In genomic region chr9:128913995-128914772, GRCh38 we compare ENCODE assay signal across 14 cellular contexts. TPM values are rescaled to one million over a fixed set of nuclear protein-coding genes. Genes with fewer than 3 reads are reported as not detected.
DNase-seq lines count a peak whose midpoint lies in the region; ATAC-seq, FAIRE-seq and TF ChIP-seq lines count a peak whose summit lies in the region.
"Had no signal": no experiment of that assay in that cellular context is flagged by ENCODE, and none has a peak within 500 bp of the region (broad histone marks: within the 10 kb centered on the region; RNA-seq: fewer than 3 reads in every experiment).

No MANE protein-coding gene starts in this region.

- intact Hi-C loops in activated T-helper 2 cell treated with anti-CD3 and anti-CD28 coated beads, Interferon-gamma antibody, Interleukin-2, Interleukin-4, amounts not matched to agents 10 μg/mL and 5 μg/mL and 100 μg/mL, durations not matched to agents 14 hours and 24 hours and 36 hours (cut with micrococcal nuclease) = no loop called here

- H3K4me1 ChIP-seq in keratinocyte (ENCODE audit: control insufficient read depth, extremely low read depth, insufficient read depth, low read length) = peaks cover 77% of the 10 kb centered on the region

- H2AFZ ChIP-seq in keratinocyte (ENCODE audit: control insufficient read depth, low read length) = no peak overlapping the region

- no peaks in the 10 kb centered on the region for H3K9me3 Mint-ChIP-seq in activated CD4-positive, alpha-beta T cell treated with anti-CD3 and anti-CD28 coated beads, Interleukin-2, amount 10 ng/mL, durations not matched to agents 7 days and 5 days
- no peaks in the 10 kb centered on the region for H3K9me3 Mint-ChIP-seq in activated T-helper 2 cell treated with anti-CD3 and anti-CD28 coated beads, Interferon-gamma antibody, Interleukin-2, Interleukin-4, amounts not matched to agents 10 μg/mL and 5 μg/mL and 100 μg/mL, durations not matched to agents 14 hours and 24 hours and 36 hours
- H3K9me3 Mint-ChIP-seq: naive thymus-derived CD4-positive, alpha-beta T cell had no signal

- no peak overlapping the region for H3K4me3 Mint-ChIP-seq in activated CD4-positive, alpha-beta T cell treated with anti-CD3 and anti-CD28 coated beads, Interleukin-2, amount 10 ng/mL, durations not matched to agents 7 days and 5 days
- no peak overlapping the region for H3K4me3 Mint-ChIP-seq in activated T-helper 2 cell treated with anti-CD3 and anti-CD28 coated beads, Interferon-gamma antibody, Interleukin-2, Interleukin-4, amounts not matched to agents 10 μg/mL and 5 μg/mL and 100 μg/mL, durations not matched to agents 14 hours and 24 hours and 36 hours (ENCODE audit: low read depth)

- H4K20me1 ChIP-seq in keratinocyte (ENCODE audit: control insufficient read depth, extremely low read depth, insufficient read depth, low read length) = no peaks in the 10 kb centered on the region

- no peak overlapping the region for H3K4me3 ChIP-seq in keratinocyte (ENCODE audit: control insufficient read depth in 2 of 3, extremely low read depth in 1 of 3, insufficient read depth in 2 of 3, low read depth in 1 of 3, low read length in 3 of 3)
- H3K4me3 ChIP-seq: SK-N-MC had no signal

- POLR2A ChIA-PET in activated CD4-positive, alpha-beta T cell treated with anti-CD3 and anti-CD28 coated beads, Interleukin-2, amount 10 ng/mL, durations not matched to agents 7 days and 5 days (lab: Charles Lee) = no interaction called here

- H3K9me1 ChIP-seq in keratinocyte (ENCODE audit: control insufficient read depth, extremely low read depth, insufficient read depth, low read length) = peaks cover 3% of the 10 kb centered on the region

- H3K27ac ChIP-seq in keratinocyte (ENCODE audit: control insufficient read depth, insufficient read depth, low read length) (peak overlapping the region; percentile 97), temporal lobe (ENCODE audit: low read depth, low read length) (peak overlapping the region; percentile 60)
- H3K27ac ChIP-seq: SK-N-MC had no signal

- DNase-seq in activated CD4-positive, alpha-beta T cell treated with anti-CD3 and anti-CD28 coated beads, Interleukin-2, amount 10 ng/mL, durations not matched to agents 7 days and 5 days = no peak
- DNase-seq in activated CD4-positive, alpha-beta T cell treated with anti-CD3 and anti-CD28 coated beads for 1 hour = no peak
- no peak for DNase-seq in activated T-helper 2 cell treated with anti-CD3 and anti-CD28 coated beads, Interferon-gamma antibody, Interleukin-2, Interleukin-4, amounts not matched to agents 10 μg/mL and 5 μg/mL and 100 μg/mL, durations not matched to agents 14 hours and 24 hours and 36 hours (ENCODE audit: low spot score)
- no peak for DNase-seq in keratinocyte (ENCODE audit: low read depth, low spot score)
- no peak for DNase-seq in SW480 (ENCODE audit: low spot score)
- DNase-seq in epidermal melanocyte (ENCODE audit: insufficient read length, low spot score) = no peak
- DNase-seq: activated effector memory CD4-positive, alpha-beta T cell treated with Interleukin-2 at 50 U/mL for 16 hours; Karpas-422; naive thymus-derived CD4-positive, alpha-beta T cell; NCI-H1930; NCI-H82 had no signal

- ATAC-seq in HG03469 (IDR thresholded peaks at IDR 0.05; ENCODE audit: unreplicated experiment) = no peak
- ATAC-seq: naive thymus-derived CD4-positive, alpha-beta T cell had no signal

- peak overlapping the region; percentile 19 for H3K27ac Mint-ChIP-seq in activated CD4-positive, alpha-beta T cell treated with anti-CD3 and anti-CD28 coated beads, Interleukin-2, amount 10 ng/mL, durations not matched to agents 7 days and 5 days
- peak overlapping the region; percentile 88 for H3K27ac Mint-ChIP-seq in activated T-helper 2 cell treated with anti-CD3 and anti-CD28 coated beads, Interferon-gamma antibody, Interleukin-2, Interleukin-4, amounts not matched to agents 10 μg/mL and 5 μg/mL and 100 μg/mL, durations not matched to agents 14 hours and 24 hours and 36 hours

- peaks cover 41% of the 10 kb centered on the region for H3K36me3 Mint-ChIP-seq in activated CD4-positive, alpha-beta T cell treated with anti-CD3 and anti-CD28 coated beads, Interleukin-2, amount 10 ng/mL, durations not matched to agents 7 days and 5 days (ENCODE audit: low read depth)
- H3K36me3 Mint-ChIP-seq in activated T-helper 2 cell treated with anti-CD3 and anti-CD28 coated beads, Interferon-gamma antibody, Interleukin-2, Interleukin-4, amounts not matched to agents 10 μg/mL and 5 μg/mL and 100 μg/mL, durations not matched to agents 14 hours and 24 hours and 36 hours (ENCODE audit: low read depth) = peaks cover 64% of the 10 kb centered on the region

- H3K9ac ChIP-seq in keratinocyte (ENCODE audit: control insufficient read depth, extremely low read depth, insufficient read depth, low read length) = peak overlapping the region; percentile 67

- no peaks in the 10 kb centered on the region for H3K27me3 Mint-ChIP-seq in activated CD4-positive, alpha-beta T cell treated with anti-CD3 and anti-CD28 coated beads, Interleukin-2, amount 10 ng/mL, durations not matched to agents 7 days and 5 days
- no peaks in the 10 kb centered on the region for H3K27me3 Mint-ChIP-seq in activated T-helper 2 cell treated with anti-CD3 and anti-CD28 coated beads, Interferon-gamma antibody, Interleukin-2, Interleukin-4, amounts not matched to agents 10 μg/mL and 5 μg/mL and 100 μg/mL, durations not matched to agents 14 hours and 24 hours and 36 hours (ENCODE audit: low read depth)
- H3K27me3 Mint-ChIP-seq: naive thymus-derived CD4-positive, alpha-beta T cell had no signal

- FAIRE-seq in keratinocyte (lab: Jason Lieb, UNC) = no peak

- CTCF ChIA-PET in activated CD4-positive, alpha-beta T cell treated with anti-CD3 and anti-CD28 coated beads, Interleukin-2, amount 10 ng/mL, durations not matched to agents 7 days and 5 days (lab: Charles Lee) = no interaction called here

- no peaks in the 10 kb centered on the region for H3K9me3 ChIP-seq in keratinocyte (ENCODE audit: control insufficient read depth, low read depth, low read length)

- H3K27me3 ChIP-seq in keratinocyte (ENCODE audit: control insufficient read depth, extremely low read depth, insufficient read depth, low read length) = no peaks in the 10 kb centered on the region

- dilution Hi-C loops in keratinocyte (cut with MboI; ENCODE audit: extremely low pct_ligation_motif_present, low sequenced_read_pairs) = no loop called here

- peaks cover 37 to 82% of the 10 kb centered on the region in 2 experiments for H3K36me3 ChIP-seq in keratinocyte (ENCODE audit: control insufficient read depth in 2 of 2, extremely low read depth in 1 of 2, insufficient read depth in 2 of 2, low read length in 2 of 2)

- no peak for TF ChIP-seq CTCF in keratinocyte (optimal IDR thresholded peaks at IDR 0.05 in 1 of 3, IDR thresholded peaks at IDR 0.05 in 1 of 3, conservative IDR thresholded peaks at IDR 0.05 in 1 of 3; ENCODE audit: extremely low read depth in 1 of 3, insufficient read depth in 2 of 3, low read length in 3 of 3)

- peaks cover 52% of the 10 kb centered on the region for H3K79me2 ChIP-seq in keratinocyte (ENCODE audit: control insufficient read depth, insufficient read depth, low read length)

- H3K4me1 Mint-ChIP-seq in activated CD4-positive, alpha-beta T cell treated with anti-CD3 and anti-CD28 coated beads, Interleukin-2, amount 10 ng/mL, durations not matched to agents 7 days and 5 days = peaks cover 37% of the 10 kb centered on the region
- H3K4me1 Mint-ChIP-seq in activated T-helper 2 cell treated with anti-CD3 and anti-CD28 coated beads, Interferon-gamma antibody, Interleukin-2, Interleukin-4, amounts not matched to agents 10 μg/mL and 5 μg/mL and 100 μg/mL, durations not matched to agents 14 hours and 24 hours and 36 hours (ENCODE audit: low read depth) = peaks cover 27% of the 10 kb centered on the region

- H3K4me2 ChIP-seq in keratinocyte (ENCODE audit: control insufficient read depth, extremely low read depth, insufficient read depth, low read depth, low read length) = no peak overlapping the region

RNA-seq across cellular contexts. Expression of gene PHYHD1, which starts 6.6 kb away (rescaled TPM):
- total RNA-seq in activated CD4-positive, alpha-beta T cell treated with anti-CD3 and anti-CD28 coated beads, Interleukin-2, amount 10 ng/mL, durations not matched to agents 7 days and 5 days = 1 to 10 TPM; 1.2 to 2.2 TPM
- total RNA-seq in activated T-helper 2 cell treated with anti-CD3 and anti-CD28 coated beads, Interferon-gamma antibody, Interleukin-2, Interleukin-4, amounts not matched to agents 10 μg/mL and 5 μg/mL and 100 μg/mL, durations not matched to agents 14 hours and 24 hours and 36 hours = 0.44 and 0.68 TPM in 2 replicates
- polyA plus RNA-seq in keratinocyte = 4.6 to 5.2 TPM (median 4.7 TPM) in 3 replicates
- 1.3 TPM for polyA plus RNA-seq in keratinocyte (2011; ENCODE audit: low read depth)
- 3.6 and 6.2 TPM in 2 replicates for polyA plus RNA-seq in keratinocyte (2011; cell fraction: cytosol; rRNA removed)
- polyA plus RNA-seq in keratinocyte (2011; cell fraction: nucleus; rRNA removed) = 4.1 and 7.8 TPM in 2 replicates
- polyA plus RNA-seq in keratinocyte (2012; ENCODE audit: low replicate concordance) = 4.0 and 6.0 TPM in 2 replicates
- 4.2 to 5.9 TPM (median 4.5 TPM) in 3 replicates for polyA minus RNA-seq in keratinocyte
- polyA minus RNA-seq in keratinocyte (2011; cell fraction: cytosol; rRNA and poly(A)+ RNA removed) = 4.0 TPM
- 2.0 and 2.9 TPM in 2 replicates for polyA minus RNA-seq in keratinocyte (2011; cell fraction: nucleus; rRNA and poly(A)+ RNA removed)
- 1.2 TPM for total RNA-seq in temporal lobe

RNA-seq across cellular contexts. Expression of gene LRRC8A, which starts 32.3 kb away (rescaled TPM):
- 10 to 100 TPM; 42.4 to 48.0 TPM for total RNA-seq in activated CD4-positive, alpha-beta T cell treated with anti-CD3 and anti-CD28 coated beads, Interleukin-2, amount 10 ng/mL, durations not matched to agents 7 days and 5 days
- 24.9 and 25.4 TPM in 2 replicates for total RNA-seq in activated T-helper 2 cell treated with anti-CD3 and anti-CD28 coated beads, Interferon-gamma antibody, Interleukin-2, Interleukin-4, amounts not matched to agents 10 μg/mL and 5 μg/mL and 100 μg/mL, durations not matched to agents 14 hours and 24 hours and 36 hours
- polyA plus RNA-seq in keratinocyte = 88.3 to 127 TPM (median 109 TPM) in 3 replicates
- polyA plus RNA-seq in keratinocyte (2011; ENCODE audit: low read depth) = 51.1 TPM
- 77.7 and 119 TPM in 2 replicates for polyA plus RNA-seq in keratinocyte (2011; cell fraction: cytosol; rRNA removed)
- polyA plus RNA-seq in keratinocyte (2011; cell fraction: nucleus; rRNA removed) = 143 and 183 TPM in 2 replicates
- polyA plus RNA-seq in keratinocyte (2012; ENCODE audit: low replicate concordance) = 109 and 130 TPM in 2 replicates
- polyA minus RNA-seq in keratinocyte = 154 to 426 TPM (median 169 TPM) in 3 replicates
- polyA minus RNA-seq in keratinocyte (2011; cell fraction: cytosol; rRNA and poly(A)+ RNA removed) = 129 TPM
- 118 and 144 TPM in 2 replicates for polyA minus RNA-seq in keratinocyte (2011; cell fraction: nucleus; rRNA and poly(A)+ RNA removed)
- total RNA-seq in temporal lobe = 19.9 TPM

RNA-seq across cellular contexts. Expression of gene KYAT1, which starts 32.4 kb away (rescaled TPM):
- 10 to 100 TPM; 15.2 to 17.7 TPM for total RNA-seq in activated CD4-positive, alpha-beta T cell treated with anti-CD3 and anti-CD28 coated beads, Interleukin-2, amount 10 ng/mL, durations not matched to agents 7 days and 5 days
- 13.6 and 14.0 TPM in 2 replicates for total RNA-seq in activated T-helper 2 cell treated with anti-CD3 and anti-CD28 coated beads, Interferon-gamma antibody, Interleukin-2, Interleukin-4, amounts not matched to agents 10 μg/mL and 5 μg/mL and 100 μg/mL, durations not matched to agents 14 hours and 24 hours and 36 hours
- 10.9 to 13.9 TPM (median 13.9 TPM) in 3 replicates for polyA plus RNA-seq in keratinocyte
- 0.94 TPM for polyA plus RNA-seq in keratinocyte (2011; ENCODE audit: low read depth)
- polyA plus RNA-seq in keratinocyte (2011; cell fraction: cytosol; rRNA removed) = 7.3 and 10.5 TPM in 2 replicates
- polyA plus RNA-seq in keratinocyte (2011; cell fraction: nucleus; rRNA removed) = 16.3 and 20.8 TPM in 2 replicates
- 5.3 and 10.5 TPM in 2 replicates for polyA plus RNA-seq in keratinocyte (2012; ENCODE audit: low replicate concordance)
- polyA minus RNA-seq in keratinocyte = 6.9 to 19.5 TPM (median 10.4 TPM) in 3 replicates
- polyA minus RNA-seq in keratinocyte (2011; cell fraction: cytosol; rRNA and poly(A)+ RNA removed) = 9.8 TPM
- polyA minus RNA-seq in keratinocyte (2011; cell fraction: nucleus; rRNA and poly(A)+ RNA removed) = 4.2 and 5.6 TPM in 2 replicates
- 9.1 TPM for total RNA-seq in temporal lobe

RNA-seq across cellular contexts. Expression of gene DOLK, which starts 33.2 kb away (rescaled TPM):
- 1 to 10 TPM; 8.4 to 9.2 TPM for total RNA-seq in activated CD4-positive, alpha-beta T cell treated with anti-CD3 and anti-CD28 coated beads, Interleukin-2, amount 10 ng/mL, durations not matched to agents 7 days and 5 days
- 13.0 and 13.3 TPM in 2 replicates for total RNA-seq in activated T-helper 2 cell treated with anti-CD3 and anti-CD28 coated beads, Interferon-gamma antibody, Interleukin-2, Interleukin-4, amounts not matched to agents 10 μg/mL and 5 μg/mL and 100 μg/mL, durations not matched to agents 14 hours and 24 hours and 36 hours
- 21.8 to 33.5 TPM (median 27.1 TPM) in 3 replicates for polyA plus RNA-seq in keratinocyte
- 3.1 TPM for polyA plus RNA-seq in keratinocyte (2011; ENCODE audit: low read depth)
- polyA plus RNA-seq in keratinocyte (2011; cell fraction: cytosol; rRNA removed) = 12.1 and 12.4 TPM in 2 replicates
- 38.8 and 40.3 TPM in 2 replicates for polyA plus RNA-seq in keratinocyte (2011; cell fraction: nucleus; rRNA removed)
- 13.1 and 23.2 TPM in 2 replicates for polyA plus RNA-seq in keratinocyte (2012; ENCODE audit: low replicate concordance)
- 40.4 to 52.8 TPM (median 50.8 TPM) in 3 replicates for polyA minus RNA-seq in keratinocyte
- polyA minus RNA-seq in keratinocyte (2011; cell fraction: cytosol; rRNA and poly(A)+ RNA removed) = 24.6 TPM
- 30.9 and 33.5 TPM in 2 replicates for polyA minus RNA-seq in keratinocyte (2011; cell fraction: nucleus; rRNA and poly(A)+ RNA removed)
- 7.1 TPM for total RNA-seq in temporal lobe

RNA-seq across cellular contexts. Expression of gene NUP188, which starts 33.3 kb away (rescaled TPM):
- 10 to 100 TPM; 87.7 to 87.8 TPM for total RNA-seq in activated CD4-positive, alpha-beta T cell treated with anti-CD3 and anti-CD28 coated beads, Interleukin-2, amount 10 ng/mL, durations not matched to agents 7 days and 5 days
- total RNA-seq in activated T-helper 2 cell treated with anti-CD3 and anti-CD28 coated beads, Interferon-gamma antibody, Interleukin-2, Interleukin-4, amounts not matched to agents 10 μg/mL and 5 μg/mL and 100 μg/mL, durations not matched to agents 14 hours and 24 hours and 36 hours = 161 and 175 TPM in 2 replicates
- 25.6 to 56.3 TPM (median 31.1 TPM) in 3 replicates for polyA plus RNA-seq in keratinocyte
- polyA plus RNA-seq in keratinocyte (2011; ENCODE audit: low read depth) = 19.4 TPM
- polyA plus RNA-seq in keratinocyte (2011; cell fraction: cytosol; rRNA removed) = 26.2 and 29.1 TPM in 2 replicates
- 67.0 and 73.7 TPM in 2 replicates for polyA plus RNA-seq in keratinocyte (2011; cell fraction: nucleus; rRNA removed)
- 15.6 and 37.3 TPM in 2 replicates for polyA plus RNA-seq in keratinocyte (2012; ENCODE audit: low replicate concordance)
- 92.5 to 239 TPM (median 127 TPM) in 3 replicates for polyA minus RNA-seq in keratinocyte
- polyA minus RNA-seq in keratinocyte (2011; cell fraction: cytosol; rRNA and poly(A)+ RNA removed) = 62.2 TPM
- polyA minus RNA-seq in keratinocyte (2011; cell fraction: nucleus; rRNA and poly(A)+ RNA removed) = 88.4 and 120 TPM in 2 replicates
- 24.8 TPM for total RNA-seq in temporal lobe
